ENCODE assay signal across 25 cellular contexts in genomic region chr1:14412235-14412634, GRCh38.
"Had no signal": no experiment of that assay in that cellular context is flagged by ENCODE, and none has a peak within 500 bp of the region (broad histone marks: within the 10 kb centered on the region; RNA-seq: fewer than 3 reads in every experiment).

No MANE protein-coding gene starts in this region.

- H3K36me3 ChIP-seq: neural progenitor cell, ovary, stomach, suprapubic skin, tibial artery, transverse colon, upper lobe of right lung, uterus had no signal

- H3K9me3 ChIP-seq: ovary, psoas muscle, stomach, suprapubic skin, testis, tibial artery, transverse colon, upper lobe of right lung, uterus had no signal

- H3K79me2 ChIP-seq: parathyroid adenoma had no signal

- H2AFZ ChIP-seq: neural progenitor cell, parathyroid adenoma had no signal

- H3K4me3 ChIP-seq: neural progenitor cell, ovary, psoas muscle, skin epidermis, stomach, suprapubic skin, testis, tibial artery, transverse colon, upper lobe of right lung, uterus had no signal

- DNase-seq: naive thymus-derived CD4-positive, alpha-beta T cell; natural killer cell; occipital lobe; ovary; posterior cingulate gyrus; psoas muscle; right cardiac atrium; stimulated activated CD4-positive, alpha-beta T cell treated with anti-CD3 and anti-CD28 coated beads, Interleukin-15, amount 100 ng/mL, for 24 hours; stimulated activated CD4-positive, alpha-beta T cell treated with anti-CD3 and anti-CD28 coated beads, Interleukin-2, amount 100 ng/mL, for 24 hours; stimulated activated CD4-positive, alpha-beta T cell treated with anti-CD3 and anti-CD28 coated beads, Interleukin-2, amount 100 ng/mL, for 48 hours; stimulated activated CD4-positive, alpha-beta T cell treated with anti-CD3 and anti-CD28 coated beads, Interleukin-4, amount 100 ng/mL, for 24 hours; stimulated activated naive B cell treated with anti-CD40 and anti-IgM and Interleukin-4, amounts not matched to agents 10 μg/mL and 1 μg/mL and 100 μg/mL, for 72 hours; stimulated activated naive CD4-positive, alpha-beta T cell treated with Interleukin-2 at 50 U/mL for 16 hours; stomach; testis; tibial artery; transverse colon; upper lobe of right lung; uterus had no signal

- H3K27me3 ChIP-seq: neural progenitor cell, stomach, suprapubic skin, testis, tibial artery, transverse colon, upper lobe of right lung, uterus had no signal

- H3K9ac ChIP-seq: neural progenitor cell, parathyroid adenoma had no signal

- H3K27ac ChIP-seq: neural progenitor cell, ovary, parathyroid adenoma, psoas muscle, skin epidermis, stomach, suprapubic skin, testis, tibial artery, transverse colon, upper lobe of right lung, uterus had no signal

- ATAC-seq: naive thymus-derived CD4-positive, alpha-beta T cell; natural killer cell; psoas muscle; right cardiac atrium; sciatic nerve; stimulated activated effector memory CD8-positive, alpha-beta T cell treated with anti-CD3 and anti-CD28 coated beads, Interleukin-12 subunit alpha, Interleukin-12 subunit beta, amount 100 ng/mL, for 72 hours; stimulated activated naive B cell treated with anti-CD40 and anti-IgM and Interleukin-4, amounts not matched to agents 10 μg/mL and 1 μg/mL and 100 μg/mL, for 72 hours; upper lobe of right lung had no signal

- H3K4me1 ChIP-seq: neural progenitor cell, parathyroid adenoma, psoas muscle, stomach, suprapubic skin, testis, transverse colon, upper lobe of right lung, uterus had no signal

- H3K4me2 ChIP-seq: neural progenitor cell had no signal
